ENCODE assay signal across 13 cellular contexts in genomic region chr14:68713782-68714181, GRCh38.
"Had no signal": no experiment of that assay in that cellular context is flagged by ENCODE, and none has a peak within 500 bp of the region (broad histone marks: within the 10 kb centered on the region; RNA-seq: fewer than 3 reads in every experiment).

No MANE protein-coding gene starts in this region.

- H3K36me3 ChIP-seq: ovary, transverse colon had no signal

- H3K4me3 Mint-ChIP-seq: activated naive CD8-positive, alpha-beta T cell; brain had no signal

- H3K4me3 ChIP-seq: ovary, transverse colon had no signal

- DNase-seq: activated CD4-positive, alpha-beta T cell treated with anti-CD3 and anti-CD28 coated beads, Interleukin-2, amount 50 U/mL, for 4 hours; amygdala; effector memory CD4-positive, alpha-beta T cell; foreskin keratinocyte; midbrain; ovary; stimulated activated CD4-positive, alpha-beta T cell treated with anti-CD3 and anti-CD28 coated beads, Interleukin-2, amount 100 ng/mL, for 48 hours; stimulated activated naive CD4-positive, alpha-beta T cell treated with Interleukin-2 at 50 U/mL for 16 hours; substantia nigra; T-helper 9 cell; transverse colon had no signal

- H3K27me3 ChIP-seq: foreskin keratinocyte, ovary, transverse colon had no signal

- H3K4me1 ChIP-seq: transverse colon had no signal

- H3K9me3 Mint-ChIP-seq: brain had no signal

- H3K36me3 Mint-ChIP-seq: activated naive CD8-positive, alpha-beta T cell; brain had no signal

- H3K27me3 Mint-ChIP-seq: activated naive CD8-positive, alpha-beta T cell had no signal

- ATAC-seq: foreskin keratinocyte had no signal

- H3K27ac Mint-ChIP-seq: activated naive CD8-positive, alpha-beta T cell; brain had no signal

- H3K9me3 ChIP-seq: ovary, transverse colon had no signal
